In genomic region chr3:174651951-174652350, GRCh38 we compare ENCODE assay signal across 24 cellular contexts.
"Had no signal": no experiment of that assay in that cellular context is flagged by ENCODE, and none has a peak within 500 bp of the region (broad histone marks: within the 10 kb centered on the region; RNA-seq: fewer than 3 reads in every experiment).

No MANE protein-coding gene starts in this region.

- H2AFZ ChIP-seq: hepatocyte had no signal

- H3K4me3 ChIP-seq: esophagus muscularis mucosa, hepatocyte, skin epidermis, thyroid gland, upper lobe of left lung, vagina had no signal

- ATAC-seq: activated CD8-positive, alpha-beta T cell treated with anti-CD3 and anti-CD28 coated beads for 36 hours; activated naive CD4-positive, alpha-beta T cell treated with anti-CD3 and anti-CD28 coated beads, Interleukin-2, amount 50 U/mL, for 72 hours; activated T-cell treated with anti-CD3 and anti-CD28 coated beads, Interleukin-2, amount 50 U/mL, for 4 hours; activated T-helper 17 cell treated with anti-CD3 and anti-CD28 coated beads, Interleukin-2, amount 50 U/mL, for 72 hours; foreskin keratinocyte; natural killer cell treated with Interleukin-12 subunit alpha and Interleukin-12 subunit beta and Interleukin-15 and Interleukin-18, amount 100 ng/mL, for 72 hours; sciatic nerve; stimulated activated naive CD8-positive, alpha-beta T cell treated with anti-CD3 and anti-CD28 coated beads, Interleukin-15, Interleukin-2, amounts not matched to agents 100 U/mL and 50 U/mL, for 24 hours had no signal

- H3K79me2 ChIP-seq: hepatocyte had no signal

- H3K36me3 ChIP-seq: esophagus muscularis mucosa, thyroid gland, upper lobe of left lung, vagina had no signal

- H3K4me2 ChIP-seq: hepatocyte had no signal

- H3K27ac ChIP-seq: esophagus muscularis mucosa, foreskin keratinocyte, hepatocyte, skin epidermis, thyroid gland, upper lobe of left lung, vagina had no signal

- H3K27me3 ChIP-seq: esophagus muscularis mucosa, foreskin keratinocyte, hepatocyte, thyroid gland, upper lobe of left lung, vagina had no signal

- H3K4me1 ChIP-seq: esophagus muscularis mucosa, foreskin keratinocyte, thyroid gland, upper lobe of left lung, vagina had no signal

- H3K9me3 ChIP-seq: esophagus muscularis mucosa, thyroid gland, upper lobe of left lung, vagina had no signal

- DNase-seq: activated B cell treated with CpG ODN at 0.5 μM for 24 hours; activated CD4-positive, alpha-beta T cell treated with anti-CD3 and anti-CD28 coated beads, Interleukin-2, amount 50 U/mL, for 1 hour; activated CD8-positive, alpha-beta T cell treated with anti-CD3 and anti-CD28 coated beads for 36 hours; activated gamma-delta T cell treated with Interleukin-2 at 50 U/mL for 16 hours; activated T-cell treated with anti-CD3 and anti-CD28 coated beads, Interleukin-2, amount 50 U/mL, for 4 hours; effector CD4-positive, alpha-beta T cell; foreskin keratinocyte; glutamatergic neuron; kidney; retina; stimulated activated CD4-positive, alpha-beta T cell treated with anti-CD3 and anti-CD28 coated beads, Interleukin-12 subunit alpha, Interleukin-12 subunit beta, amount 100 ng/mL, for 4 hours; stimulated activated CD4-positive, alpha-beta T cell treated with anti-CD3 and anti-CD28 coated beads, Interleukin-4, amount 100 ng/mL, for 1 hour; stimulated activated naive CD8-positive, alpha-beta T cell treated with anti-CD3 and anti-CD28 coated beads, Interleukin-15, Interleukin-2, amounts not matched to agents 100 U/mL and 50 U/mL, for 24 hours; T-helper 1 cell; thyroid gland; upper lobe of left lung had no signal
